Comparison of ENCODE assay signal across 8 cellular contexts in genomic region chr1:32817159-32817814, GRCh38. TPM values are rescaled to one million over a fixed set of nuclear protein-coding genes. Genes with fewer than 3 reads are reported as not detected.
A peak's percentile ranks its signal among the peaks of the same experiment; 100 is the strongest.
DNase-seq lines count a peak whose midpoint lies in the region; ATAC-seq and TF ChIP-seq lines count a peak whose summit lies in the region.

TSS of gene S100PBP (plus strand) at chr1:32817653. CDS start at chr1:32826100, 8,447 bp downstream.
TSS of gene YARS1 (minus strand) at chr1:32817358. CDS start at chr1:32817244, 114 bp downstream.

- H3K9me3 ChIP-seq in liver (ENCODE audit: control insufficient read depth in 4 of 4, low read length in 3 of 4), result no peaks in the 10 kb centered on the region

- H3K4me1 Mint-ChIP-seq in CD14-positive monocyte, result peaks cover 44% of the 10 kb centered on the region

- peak within 1 kb of the TSS; percentile 79 to 84 (median 84) for H3K4me3 ChIP-seq in liver (ENCODE audit: low read depth in 1 of 3, low read length in 3 of 3)

- H3K4me1 ChIP-seq in liver (ENCODE audit: control insufficient read depth in 4 of 4, insufficient read depth in 4 of 4, low read length in 3 of 4), result peaks cover 0 to 29% (median 15%) of the 10 kb centered on the region in 4 donors

- H3K9ac ChIP-seq in liver (ENCODE audit: low read depth in 1 of 2, low read length in 2 of 2), result peak within 1 kb of the TSS; percentile 69 to 91

- TF ChIP-seq RAD21 in liver (IDR thresholded peaks at IDR 0.05), result peak; percentile 24 to 48

- H3K27ac Mint-ChIP-seq in CD14-positive monocyte, result peak within 1 kb of the TSS; percentile 95 to 98 (median 98)

- H3K4me3 Mint-ChIP-seq in CD14-positive monocyte, result peak within 1 kb of the TSS; percentile 92 to 99

- DNase-seq in CD14-positive monocyte (ENCODE audit: low spot score), result peak; percentile 99
- peak; percentile 99 for DNase-seq in NCI-H82 (lab: John Stamatoyannopoulos, UW)
- peak; percentile 100 for DNase-seq in activated CD4-positive, alpha-beta T cell treated with anti-CD3 and anti-CD28 coated beads, Interleukin-2, amount 50 U/mL, for 48 hours
- peak; percentile 95 to 99 for DNase-seq in dermis microvascular lymphatic vessel endothelial cell (ENCODE audit: low read depth in 2 of 2)
- peak; percentile 100 for DNase-seq in stimulated activated CD4-positive, alpha-beta T cell treated with anti-CD3 and anti-CD28 coated beads, Interleukin-4, amount 100 ng/mL, for 24 hours

- ATAC-seq in GM19397 (IDR thresholded peaks at IDR 0.05; ENCODE audit: unreplicated experiment) (peak; percentile 88), HG03571 (IDR thresholded peaks at IDR 0.05; ENCODE audit: unreplicated experiment) (peak; percentile 79)

- no peaks in the 10 kb centered on the region for H3K9me3 Mint-ChIP-seq in CD14-positive monocyte

- H3K27me3 Mint-ChIP-seq in CD14-positive monocyte (ENCODE audit: low read depth in 3 of 3), result peaks cover 0 to 2% (median 1%) of the 10 kb centered on the region in 3 donors

- intact Hi-C loops in CD14-positive monocyte (cut with micrococcal nuclease), result loop anchor here (5.0 kb wide), 3 partner anchors 160 to 425 kb away; partner anchors contain the start of genes BSDC1 (in 1 of the 2), RBBP4 (in 1 of the 2) and ZBTB8OS (in 1 of the 2)

- no peaks in the 10 kb centered on the region for H3K36me3 ChIP-seq in liver (ENCODE audit: control insufficient read depth in 4 of 4, insufficient read depth in 3 of 4, low read depth in 1 of 4, low read length in 3 of 4)

- H3K36me3 Mint-ChIP-seq in CD14-positive monocyte, result peaks cover 5% of the 10 kb centered on the region in 2 donors

- H3K27ac ChIP-seq in liver (ENCODE audit: low read depth in 1 of 2, low read length in 2 of 2), result peak within 1 kb of the TSS; percentile 85 to 97

- H3K27me3 ChIP-seq in liver (ENCODE audit: control insufficient read depth in 4 of 4, insufficient read depth in 4 of 4, low read length in 3 of 4), result no peaks in the 10 kb centered on the region

- TF ChIP-seq CTCF in CD14-positive monocyte (IDR thresholded peaks at IDR 0.05) (no peak), liver (IDR thresholded peaks at IDR 0.05; ENCODE audit: low read depth, low read length, missing input control) (no peak)

- WGBS in liver, result under 1% methylated on average over 55 of the region's 55 CpGs

TF ChIP-seq in liver, 16 proteins besides CTCF, POLR2A, EP300 and RAD21:
- TF ChIP-seq HNF4G (IDR thresholded peaks at IDR 0.05), result no peak
- peak; percentile 61 to 72 for TF ChIP-seq HNF4A (conservative IDR thresholded peaks at IDR 0.05)
- peak; percentile 96 for TF ChIP-seq MAX (IDR thresholded peaks at IDR 0.05)
- peak; percentile 99 for TF ChIP-seq ATF3 (IDR thresholded peaks at IDR 0.05)
- TF ChIP-seq EGR1 (IDR thresholded peaks at IDR 0.05; ENCODE audit: low read depth in 2 of 2), result peak; percentile 29 to 86
- peak; percentile 64 for TF ChIP-seq NR2F2 (IDR thresholded peaks at IDR 0.05)
- TF ChIP-seq ZBTB33 (IDR thresholded peaks at IDR 0.05), result peak; percentile 75
- TF ChIP-seq FOXA2 (IDR thresholded peaks at IDR 0.05), result no peak
- peak; percentile 86 for TF ChIP-seq REST (IDR thresholded peaks at IDR 0.05)
- TF ChIP-seq RXRA (IDR thresholded peaks at IDR 0.05), result peak; percentile 64 to 68
- peak; percentile 94 for TF ChIP-seq SP1 (IDR thresholded peaks at IDR 0.05)
- peak; percentile 33 for TF ChIP-seq TAF1 (conservative IDR thresholded peaks at IDR 0.05)
- peak; percentile 93 for TF ChIP-seq YY1 (IDR thresholded peaks at IDR 0.05)
- TF ChIP-seq JUND (IDR thresholded peaks at IDR 0.05), result peak; percentile 91 to 94
- peak; percentile 78 for TF ChIP-seq FOXA1 (IDR thresholded peaks at IDR 0.05)
- peak; percentile 15 to 84 for TF ChIP-seq GABPA (IDR thresholded peaks at IDR 0.05 in 1 of 2, conservative IDR thresholded peaks at IDR 0.05 in 1 of 2)

RNA-seq across cellular contexts. Expression of gene S100PBP, which starts in this region (rescaled TPM):
- polyA plus RNA-seq in CD14-positive monocyte (1 to 10 TPM; 6.6 to 7.1 TPM), liver (1 to 10 TPM; 1.9 to 6.4 TPM)
- total RNA-seq in dermis microvascular lymphatic vessel endothelial cell (11.9 and 14.3 TPM in 2 replicates), liver (10 to 100 TPM; 15.8 to 24.8 TPM)

RNA-seq across cellular contexts. Expression of gene YARS1, which starts in this region (rescaled TPM):
- polyA plus RNA-seq in CD14-positive monocyte (10 to 100 TPM; 39.8 to 42.7 TPM), liver (10 to 100 TPM; 39.3 to 65.8 TPM)
- total RNA-seq in dermis microvascular lymphatic vessel endothelial cell (65.2 and 73.3 TPM in 2 replicates), liver (10 to 100 TPM; 31.6 to 94.0 TPM)

Comparison
In these comparisons a context has a peak if more than half of its experiments do, and no peak if none do; other contexts are left out.
1. Peak in every context shown above with its lines: DNase-seq, ATAC-seq, H3K4me3 ChIP-seq and H3K27ac ChIP-seq.